11 cellular contexts compared by ENCODE assay signal in the genomic region with DNA sequence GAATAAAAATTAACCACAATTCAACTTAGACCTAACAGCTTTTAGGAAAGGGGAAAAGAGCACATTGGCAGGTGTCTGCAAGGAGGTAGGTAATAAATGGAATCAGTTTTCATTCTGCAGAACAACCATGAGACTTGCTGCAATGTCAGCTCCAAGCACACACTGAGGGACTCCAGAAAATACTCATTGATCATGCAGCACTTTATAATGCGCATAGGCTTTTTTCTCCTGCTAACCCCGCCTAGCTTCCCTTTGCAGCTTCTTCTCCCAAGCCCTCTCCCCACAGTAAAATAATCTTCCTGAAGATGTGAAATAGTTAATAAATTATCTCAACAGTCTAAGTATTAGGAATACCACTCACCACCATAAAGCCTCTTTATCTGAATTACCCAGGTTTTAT. TPM values are rescaled to one million over a fixed set of nuclear protein-coding genes. Genes with fewer than 3 reads are reported as not detected.
DNase-seq lines count a peak whose midpoint lies in the region; ATAC-seq and TF ChIP-seq lines count a peak whose summit lies in the region.
"Had no signal": no experiment of that assay in that cellular context is flagged by ENCODE, and none has a peak within 500 bp of the region (broad histone marks: within the 10 kb centered on the region; RNA-seq: fewer than 3 reads in every experiment).

No MANE protein-coding gene starts in this region.

- no peak for TF ChIP-seq EP300 in transverse colon (IDR thresholded peaks at IDR 0.05; ENCODE audit: low read depth)

- peaks cover 46% of the 10 kb centered on the region for H3K4me1 Mint-ChIP-seq in activated T-cell treated with anti-CD3 and anti-CD28 coated beads, Interleukin-2, amount 50 U/mL, for 72 hours (ENCODE audit: low read depth)
- H3K4me1 Mint-ChIP-seq in stimulated activated effector memory CD8-positive, alpha-beta T cell treated with anti-CD3 and anti-CD28 coated beads, Interleukin-12 subunit alpha, Interleukin-12 subunit beta, amount 100 ng/mL, for 72 hours: peaks cover 22% of the 10 kb centered on the region

- H3K36me3 ChIP-seq in transverse colon: no peaks in the 10 kb centered on the region
- H3K36me3 ChIP-seq: right lobe of liver, tibial artery had no signal

- H3K4me1 ChIP-seq in transverse colon: peaks cover 12 to 38% (median 19%) of the 10 kb centered on the region in 4 donors

- DNase-seq in activated T-cell treated with anti-CD3 and anti-CD28 coated beads, Interleukin-2, amount 50 U/mL, for 72 hours: no peak
- no peak for DNase-seq in activated T-cell treated with anti-CD3 and anti-CD28 coated beads, Interleukin-2, amount 50 U/mL, for 1 hour
- DNase-seq in fibroblast of mammary gland (ENCODE audit: low read depth): no peak
- DNase-seq in stimulated activated effector memory CD8-positive, alpha-beta T cell treated with anti-CD3 and anti-CD28 coated beads, Interleukin-12 subunit alpha, Interleukin-12 subunit beta, amount 100 ng/mL, for 72 hours (ENCODE audit: low spot score in 2 of 2): no peak
- no peak for DNase-seq in transverse colon
- DNase-seq in hippocampal formation (lab: John Stamatoyannopoulos, UW): no peak
- no peak for DNase-seq in NCI-H2081 treated with DMSO at 0.1 percent for 48 hours (lab: John Stamatoyannopoulos, UW)
- DNase-seq: NK-92 treated with Interleukin-12 subunit alpha and Interleukin-12 subunit beta, amount 100 ng/mL, for 24 hours; right lobe of liver; tibial artery had no signal

- H3K27me3 Mint-ChIP-seq in activated T-cell treated with anti-CD3 and anti-CD28 coated beads, Interleukin-2, amount 50 U/mL, for 72 hours (ENCODE audit: low read depth): no peaks in the 10 kb centered on the region

- TF ChIP-seq POLR2A in transverse colon (IDR thresholded peaks at IDR 0.05): no peak

- in situ Hi-C loops in transverse colon (cut with MboI; ENCODE audit: low pct_ligation_motif_present in 1 of 4, low pct_unique_long_range_greater_than_20kb in 1 of 4, low sequenced_read_pairs in 3 of 4): no loop called here

- H3K4me3 Mint-ChIP-seq in activated T-cell treated with anti-CD3 and anti-CD28 coated beads, Interleukin-2, amount 50 U/mL, for 72 hours: peak overlapping the region; percentile 58 to 73
- no peak overlapping the region for H3K4me3 Mint-ChIP-seq in stimulated activated effector memory CD8-positive, alpha-beta T cell treated with anti-CD3 and anti-CD28 coated beads, Interleukin-12 subunit alpha, Interleukin-12 subunit beta, amount 100 ng/mL, for 72 hours

- H3K27me3 ChIP-seq in transverse colon: no peaks in the 10 kb centered on the region
- H3K27me3 ChIP-seq: right lobe of liver, tibial artery had no signal

- 78 to 91% methylated on average over 2 of the region's 2 CpGs for WGBS in transverse colon (ENCODE audit: low coverage in 1 of 2), 2 donors

- peak overlapping the region; percentile 74 for H3K4me3 ChIP-seq in fibroblast of mammary gland (ENCODE audit: control insufficient read depth, low read depth, low read length)
- peak overlapping the region in 1 of 4 donors; percentile 60 for H3K4me3 ChIP-seq in transverse colon

- no peaks in the 10 kb centered on the region for H3K9me3 ChIP-seq in transverse colon
- H3K9me3 ChIP-seq: right lobe of liver, tibial artery had no signal

- no peak for ATAC-seq in activated T-cell treated with anti-CD3 and anti-CD28 coated beads, Interleukin-2, amount 50 U/mL, for 72 hours (replicated peaks in 1 of 2)
- no peak for ATAC-seq in stimulated activated effector memory CD8-positive, alpha-beta T cell treated with anti-CD3 and anti-CD28 coated beads, Interleukin-12 subunit alpha, Interleukin-12 subunit beta, amount 100 ng/mL, for 72 hours

- peaks cover 0 to 11% of the 10 kb centered on the region in 2 donors for H3K36me3 Mint-ChIP-seq in activated T-cell treated with anti-CD3 and anti-CD28 coated beads, Interleukin-2, amount 50 U/mL, for 72 hours (ENCODE audit: insufficient read depth in 2 of 2)
- H3K36me3 Mint-ChIP-seq in stimulated activated effector memory CD8-positive, alpha-beta T cell treated with anti-CD3 and anti-CD28 coated beads, Interleukin-12 subunit alpha, Interleukin-12 subunit beta, amount 100 ng/mL, for 72 hours: peaks cover 46% of the 10 kb centered on the region

- H3K27ac Mint-ChIP-seq in activated T-cell treated with anti-CD3 and anti-CD28 coated beads, Interleukin-2, amount 50 U/mL, for 72 hours: no peak overlapping the region
- H3K27ac Mint-ChIP-seq in stimulated activated effector memory CD8-positive, alpha-beta T cell treated with anti-CD3 and anti-CD28 coated beads, Interleukin-12 subunit alpha, Interleukin-12 subunit beta, amount 100 ng/mL, for 72 hours: peak overlapping the region; percentile 29

- no peaks in the 10 kb centered on the region for H3K9me3 Mint-ChIP-seq in activated T-cell treated with anti-CD3 and anti-CD28 coated beads, Interleukin-2, amount 50 U/mL, for 72 hours
- H3K9me3 Mint-ChIP-seq in stimulated activated effector memory CD8-positive, alpha-beta T cell treated with anti-CD3 and anti-CD28 coated beads, Interleukin-12 subunit alpha, Interleukin-12 subunit beta, amount 100 ng/mL, for 72 hours: no peaks in the 10 kb centered on the region

- no peak for TF ChIP-seq CTCF in VCaP (conservative IDR thresholded peaks at IDR 0.05)
- TF ChIP-seq CTCF in fibroblast of mammary gland (conservative IDR thresholded peaks at IDR 0.05; ENCODE audit: control insufficient read depth, insufficient read depth, low read depth, low read length): no peak
- no peak for TF ChIP-seq CTCF in transverse colon (IDR thresholded peaks at IDR 0.05)

- H3K27ac ChIP-seq in VCaP (peak overlapping the region; percentile 84), transverse colon (peak overlapping the region in 2 of 4 donors; percentile 89 to 92)

- intact Hi-C loops in transverse colon (cut with DNase I; ENCODE audit: low total_unique reads): no loop called here

RNA-seq across cellular contexts. Expression of a gene that starts 36.9 kb away (rescaled TPM):
- total RNA-seq in activated T-cell treated with anti-CD3 and anti-CD28 coated beads, Interleukin-2, amount 50 U/mL, for 72 hours: 10 to 100 TPM; 43.9 to 50.9 TPM
- 10 to 100 TPM; 69.9 to 93.1 (median 74.3) TPM for total RNA-seq in transverse colon
